Comparison of ENCODE assay signal across 13 cellular contexts in genomic region chr14:68760771-68761170, GRCh38. TPM values are rescaled to one million over a fixed set of nuclear protein-coding genes. Genes with fewer than 3 reads are reported as not detected.
DNase-seq lines count a peak whose midpoint lies in the region; ATAC-seq and TF ChIP-seq lines count a peak whose summit lies in the region.
"Had no signal": no experiment of that assay in that cellular context is flagged by ENCODE, and none has a peak within 500 bp of the region (broad histone marks: within the 10 kb centered on the region; RNA-seq: fewer than 3 reads in every experiment).

No MANE protein-coding gene starts in this region.

- no peak overlapping the region for H3K4me3 ChIP-seq in IMR-90 (ENCODE audit: insufficient read depth, low read depth, low read length)
- no peak overlapping the region for H3K4me3 ChIP-seq in mesenchymal stem cell (ENCODE audit: insufficient read depth in 1 of 2, low read depth in 1 of 2, low read length in 2 of 2)
- no peak overlapping the region for H3K4me3 ChIP-seq in smooth muscle cell
- H3K4me3 ChIP-seq: GM23338 had no signal

- H3K79me1 ChIP-seq in IMR-90 (ENCODE audit: low read depth in 1 of 2, low read length in 2 of 2) (no peaks in the 10 kb centered on the region), mesenchymal stem cell (replicated peaks; ENCODE audit: low read length, poor library complexity, severe bottlenecking) (no peaks in the 10 kb centered on the region)

- H2AK9ac ChIP-seq in IMR-90 (replicated peaks; ENCODE audit: low read depth, low read length, poor library complexity), result no peak overlapping the region

- POLR2A ChIA-PET in IMR-90 (lab: Charles Lee; ENCODE audit: unreplicated experiment), result interaction anchor here (0.8 kb wide), 1 partner anchor 38 kb away, joined by 13 read pairs; no protein-coding TSS in a partner anchor

- H3K79me2 ChIP-seq in smooth muscle cell (ENCODE audit: low read depth), result no peaks in the 10 kb centered on the region

- H4K91ac ChIP-seq in IMR-90 (ENCODE audit: insufficient read depth, low read depth, low read length), result no peak overlapping the region
- H4K91ac ChIP-seq in mesenchymal stem cell (ENCODE audit: low read length), result no peak overlapping the region

- peaks cover 7% of the 10 kb centered on the region; the same call in 1 of the 2 replicates for H3K9me1 ChIP-seq in IMR-90 (ENCODE audit: insufficient read depth, low read length)

- H2AFZ ChIP-seq in IMR-90 (replicated peaks; ENCODE audit: low read length, poor library complexity) (no peak overlapping the region), mesenchymal stem cell (ENCODE audit: low read depth, low read length) (no peak overlapping the region), smooth muscle cell (ENCODE audit: low read depth) (no peak overlapping the region)
- H2AFZ ChIP-seq: GM23338 had no signal

- H2AK5ac ChIP-seq in IMR-90 (ENCODE audit: low read depth, low read length) (no peak overlapping the region), mesenchymal stem cell (ENCODE audit: low read length, severe bottlenecking) (no peak overlapping the region)

- H3K27me3 ChIP-seq in IMR-90 (ENCODE audit: control insufficient read depth, insufficient read depth, low read length) (no peaks in the 10 kb centered on the region), mesenchymal stem cell (ENCODE audit: control insufficient read depth in 1 of 2, insufficient read depth in 1 of 2, low read length in 2 of 2) (no peaks in the 10 kb centered on the region), smooth muscle cell (ENCODE audit: low read depth) (no peaks in the 10 kb centered on the region)
- H3K27me3 ChIP-seq: BE2C had no signal

- no peak overlapping the region for H3K9ac ChIP-seq in IMR-90 (ENCODE audit: low read depth, low read length)
- no peak overlapping the region for H3K9ac ChIP-seq in mesenchymal stem cell (ENCODE audit: low read length)
- H3K9ac ChIP-seq in smooth muscle cell (ENCODE audit: low read depth), result no peak overlapping the region

- H3K4me2 ChIP-seq in IMR-90 (ENCODE audit: low read depth, low read length) (no peak overlapping the region), mesenchymal stem cell (ENCODE audit: low read length, poor library complexity, severe bottlenecking) (no peak overlapping the region), smooth muscle cell (no peak overlapping the region)
- H3K4me2 ChIP-seq: GM23338 had no signal

- H3K27ac ChIP-seq in IMR-90 (ENCODE audit: insufficient read depth, low read length) (no peak overlapping the region), mesenchymal stem cell (ENCODE audit: low read length, poor library complexity, severe bottlenecking) (no peak overlapping the region), smooth muscle cell (ENCODE audit: low read depth) (peak overlapping the region; percentile 7)

- BruUV-seq in IMR-90 (replicated peaks; lab: Mats Ljungman, UMichigan), result no TSS peak

- no peak for ATAC-seq in IMR-90 (ENCODE audit: low read depth)
- ATAC-seq in GM18519 (IDR thresholded peaks at IDR 0.05; ENCODE audit: low FRiP score, unreplicated experiment), result no peak
- ATAC-seq: GM23338 had no signal

- in situ Hi-C loops in IMR-90 (cut with MboI; ENCODE audit: low sequenced_read_pairs), result no loop called here

- TF ChIP-seq CTCF in IMR-90 (conservative IDR thresholded peaks at IDR 0.05; ENCODE audit: low read depth, low read length) (no peak), smooth muscle cell (IDR thresholded peaks at IDR 0.05; ENCODE audit: borderline replicate concordance, insufficient read depth, poor library complexity, severe bottlenecking) (no peak)

- H4K20me1 ChIP-seq in IMR-90 (ENCODE audit: insufficient read depth, low read length), result no peaks in the 10 kb centered on the region
- H4K20me1 ChIP-seq in smooth muscle cell (ENCODE audit: low read depth), result no peaks in the 10 kb centered on the region

- H3K14ac ChIP-seq in IMR-90 (replicated peaks; ENCODE audit: low read depth, low read length) (no peak overlapping the region), mesenchymal stem cell (ENCODE audit: low read length in 2 of 2) (no peak overlapping the region)

- intact Hi-C loops in IMR-90 (cut with micrococcal nuclease), result no loop called here

- no peak overlapping the region for H4K5ac ChIP-seq in IMR-90 (ENCODE audit: low read depth, low read length)

- no peak for TF ChIP-seq RAD21 in IMR-90 (IDR thresholded peaks at IDR 0.05; ENCODE audit: low read length)

- H2BK15ac ChIP-seq in IMR-90 (ENCODE audit: low read depth, low read length) (no peak overlapping the region), mesenchymal stem cell (ENCODE audit: low read depth, poor library complexity, severe bottlenecking) (no peak overlapping the region)

- H2BK120ac ChIP-seq in IMR-90 (ENCODE audit: low read depth, low read length) (no peak overlapping the region), mesenchymal stem cell (ENCODE audit: low read depth, low read length) (no peak overlapping the region)

- peaks cover 9% of the 10 kb centered on the region for H3F3A ChIP-seq in smooth muscle cell (ENCODE audit: low read depth)

- no peak overlapping the region for H2BK5ac ChIP-seq in IMR-90 (ENCODE audit: low read depth, low read length, poor library complexity, severe bottlenecking)
- no peak overlapping the region for H2BK5ac ChIP-seq in mesenchymal stem cell (ENCODE audit: low read depth, low read length, poor library complexity, severe bottlenecking)

- H3K9me3 ChIP-seq in IMR-90 (ENCODE audit: control insufficient read depth, insufficient read depth, low read length) (no peaks in the 10 kb centered on the region), mesenchymal stem cell (ENCODE audit: control insufficient read depth, low read length) (no peaks in the 10 kb centered on the region), smooth muscle cell (replicated peaks; ENCODE audit: low read depth) (no peaks in the 10 kb centered on the region)
- H3K9me3 ChIP-seq: BE2C had no signal

- no peak for TF ChIP-seq POLR2A in IMR-90 (IDR thresholded peaks at IDR 0.05; ENCODE audit: low read depth, low read length)

- no peak overlapping the region for H3K56ac ChIP-seq in IMR-90 (ENCODE audit: extremely low read depth, insufficient read depth, low read length)

- H2BK12ac ChIP-seq in mesenchymal stem cell (ENCODE audit: low read length in 2 of 2), result no peak overlapping the region

- H3K4ac ChIP-seq in IMR-90 (ENCODE audit: low read depth, low read length) (no peak overlapping the region), mesenchymal stem cell (ENCODE audit: low read depth in 1 of 2, low read length in 2 of 2) (no peak overlapping the region)

- H3K23ac ChIP-seq in IMR-90 (ENCODE audit: low read depth, low read length) (no peak overlapping the region), mesenchymal stem cell (ENCODE audit: low read length in 2 of 2) (no peak overlapping the region)

- H4K8ac ChIP-seq in IMR-90 (ENCODE audit: low read depth in 2 of 2, low read length in 2 of 2) (no peak overlapping the region), mesenchymal stem cell (ENCODE audit: low read length) (no peak overlapping the region)

- dilution Hi-C loops in IMR-90 (cut with HindIII; ENCODE audit: low sequenced_read_pairs, unreplicated experiment), result no loop called here

- no peaks in the 10 kb centered on the region for H3K36me3 ChIP-seq in IMR-90 (ENCODE audit: control insufficient read depth, insufficient read depth, low read length)
- H3K36me3 ChIP-seq in mesenchymal stem cell (ENCODE audit: control insufficient read depth in 1 of 2, insufficient read depth in 2 of 2, low read depth in 1 of 2, low read length in 2 of 2), result no peaks in the 10 kb centered on the region
- H3K36me3 ChIP-seq in smooth muscle cell (ENCODE audit: low read depth), result no peaks in the 10 kb centered on the region
- H3K36me3 ChIP-seq: BE2C had no signal

- CTCF ChIA-PET in IMR-90 (lab: Yijun Ruan, JAX), result no interaction called here

- no peak overlapping the region for H2BK20ac ChIP-seq in IMR-90 (ENCODE audit: low read depth, low read length)

- H3K18ac ChIP-seq in IMR-90 (ENCODE audit: low read depth, low read length) (no peak overlapping the region), mesenchymal stem cell (ENCODE audit: low read depth in 1 of 2, low read length in 2 of 2) (no peak overlapping the region)

- DNase-seq in IMR-90 (peak; percentile 51), dermis blood vessel endothelial cell (peak; percentile 26), mesenchymal stem cell (peak; percentile 43), smooth muscle cell (lab: John Stamatoyannopoulos, UW; ENCODE audit: unreplicated experiment) (no peak), activated gamma-delta T cell (lab: John Stamatoyannopoulos, UW) (no peak), AG08396 (ENCODE audit: low spot score) (no peak)
- DNase-seq: BE2C; CD4-positive, alpha-beta memory T cell; DMS153; GDM1; HCEC 1CT had no signal

- peaks cover 13% of the 10 kb centered on the region for H3K4me1 ChIP-seq in IMR-90 (ENCODE audit: control insufficient read depth, insufficient read depth, low read length)
- peaks cover 16% of the 10 kb centered on the region for H3K4me1 ChIP-seq in mesenchymal stem cell (ENCODE audit: control insufficient read depth, insufficient read depth, low read depth, low read length)
- peaks cover 15% of the 10 kb centered on the region for H3K4me1 ChIP-seq in smooth muscle cell (ENCODE audit: low read depth)

- no CpG with 5 or more reads among the region's 2 CpGs for WGBS in IMR-90 (ENCODE audit: extremely low coverage in 2 of 2, insufficient read length in 1 of 2), 2 experiments
- WGBS in mesenchymal stem cell, result 93% methylated on average over 2 of the region's 2 CpGs
- WGBS in smooth muscle cell (ENCODE audit: low lambda C conversion rate), result 81% methylated on average over 2 of the region's 2 CpGs

TF ChIP-seq in IMR-90, 13 proteins besides CTCF, POLR2A, EP300 and RAD21 (continues in another document):
- TF ChIP-seq MXI1 (IDR thresholded peaks at IDR 0.05; ENCODE audit: borderline replicate concordance, low read depth, low read length) (no peak), SMC3 (IDR thresholded peaks at IDR 0.05; ENCODE audit: low read depth, low read length) (no peak), FOS (IDR thresholded peaks at IDR 0.05; ENCODE audit: low read depth, low read length) (no peak), RFX5 (IDR thresholded peaks at IDR 0.05; ENCODE audit: low read depth, low read length) (no peak)

RNA-seq across cellular contexts. Expression of gene ZFP36L1, which starts 32.1 kb away (rescaled TPM):
- total RNA-seq in IMR-90 (2012; rRNA removed) (6.5 and 19.7 TPM in 2 replicates), dermis blood vessel endothelial cell (72.2 and 94.7 TPM in 2 replicates), smooth muscle cell (133 and 166 TPM in 2 replicates)
- polyA plus RNA-seq in IMR-90 (2012; rRNA removed) (82.3 and 140 TPM in 2 replicates), smooth muscle cell (418 and 450 TPM in 2 replicates)
- 116 and 171 TPM in 2 replicates for polyA plus RNA-seq in IMR-90 (2012; cell fraction: cytosol; rRNA removed)
- polyA plus RNA-seq in IMR-90 (2012; cell fraction: nucleus; rRNA removed; ENCODE audit: low replicate concordance), result 95.1 and 247 TPM in 2 replicates
- polyA plus RNA-seq in mesenchymal stem cell (2013, experiment 1 of 2), result 407 TPM
- polyA plus RNA-seq in mesenchymal stem cell (2013, experiment 2 of 2), result 408 TPM

Comparison
In these comparisons a context has a peak if more than half of its experiments do, and no peak if none do; other contexts are left out.
1. DNase-seq: peak in IMR-90 (single experiment), dermis blood vessel endothelial cell (single experiment) and mesenchymal stem cell (single experiment); none in smooth muscle cell (single experiment), activated gamma-delta T cell (single experiment) and AG08396 (single experiment).